In the genomic region with DNA sequence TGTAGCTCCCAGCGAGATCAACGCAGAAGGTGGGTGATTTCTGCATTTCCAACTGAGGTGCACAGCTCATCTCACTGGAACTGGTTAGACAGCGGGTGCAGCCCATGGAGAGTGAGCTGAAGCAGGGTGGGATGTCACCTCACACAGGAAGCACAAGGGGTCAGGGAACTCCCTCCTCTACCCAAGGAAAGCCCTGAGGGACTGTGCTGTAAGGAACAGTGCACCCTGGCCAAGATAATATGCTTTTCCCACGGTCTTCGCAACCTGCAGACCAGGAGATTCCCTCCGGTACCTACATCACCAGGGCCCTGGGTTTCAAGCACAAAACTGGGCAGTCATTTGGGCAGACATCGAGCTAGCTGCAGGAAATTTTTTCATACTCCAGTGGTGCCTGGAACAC, we compare ENCODE assay signal across 13 cellular contexts.
A peak's percentile ranks its signal among the peaks of the same experiment; 100 is the strongest.
DNase-seq lines count a peak whose midpoint lies in the region; ATAC-seq and TF ChIP-seq lines count a peak whose summit lies in the region.
"Had no signal": no experiment of that assay in that cellular context is flagged by ENCODE, and none has a peak within 500 bp of the region (broad histone marks: within the 10 kb centered on the region; RNA-seq: fewer than 3 reads in every experiment).

No MANE protein-coding gene starts in this region.

- POLR2A ChIA-PET in CD8-positive, alpha-beta memory T cell (lab: Charles Lee), result no interaction called here

- H3K27ac ChIP-seq in CD8-positive, alpha-beta memory T cell (ENCODE audit: low read depth, low read length), result no peak overlapping the region

- H3K27ac Mint-ChIP-seq in CD8-positive, alpha-beta memory T cell, result peak overlapping the region in 4 of 8 donors; percentile 51 to 87 (median 61)
- H3K27ac Mint-ChIP-seq in central memory CD8-positive, alpha-beta T cell (ENCODE audit: low read depth), result no peak overlapping the region
- no peak overlapping the region for H3K27ac Mint-ChIP-seq in activated T-cell treated with anti-CD3 and anti-CD28 coated beads, Interleukin-2, amount 50 U/mL, for 24 hours
- H3K27ac Mint-ChIP-seq: progenitor cell of endocrine pancreas had no signal

- peaks cover 7% of the 10 kb centered on the region for H3K4me1 ChIP-seq in CD8-positive, alpha-beta memory T cell (ENCODE audit: insufficient read depth, low read length)

- no peaks in the 10 kb centered on the region for H3K36me3 ChIP-seq in CD8-positive, alpha-beta memory T cell (ENCODE audit: insufficient read depth, low read length)

- DNase-seq in CD8-positive, alpha-beta memory T cell, result no peak
- DNase-seq in central memory CD8-positive, alpha-beta T cell (ENCODE audit: low spot score in 2 of 2), result no peak
- DNase-seq in activated T-cell treated with anti-CD3 and anti-CD28 coated beads, Interleukin-2, amount 50 U/mL, for 24 hours, result no peak
- no peak for DNase-seq in anterior cingulate cortex (lab: John Stamatoyannopoulos, UW)
- no peak for DNase-seq in NCI-H1048 (lab: John Stamatoyannopoulos, UW)
- DNase-seq: H7, T-helper 9 cell had no signal

- no peak overlapping the region for H3K4me3 ChIP-seq in CD8-positive, alpha-beta memory T cell (ENCODE audit: low read length)

- CTCF ChIA-PET in CD8-positive, alpha-beta memory T cell (lab: Charles Lee), result no interaction called here

- peak; percentile 23 for ATAC-seq in GM19043 (IDR thresholded peaks at IDR 0.05; ENCODE audit: low read depth, unreplicated experiment)
- ATAC-seq in HG03045 (IDR thresholded peaks at IDR 0.05; ENCODE audit: unreplicated experiment), result peak; percentile 14
- no peak for ATAC-seq in central memory CD8-positive, alpha-beta T cell (replicated peaks; ENCODE audit: extremely low read depth, poor library complexity, severe bottlenecking)
- ATAC-seq in SK-N-SH treated with all-trans-retinoic acid at 6 μM for 48 hours, result no peak

- no peaks in the 10 kb centered on the region for H3K9me3 ChIP-seq in CD8-positive, alpha-beta memory T cell (ENCODE audit: low read length)

- peak overlapping the region in 4 of 7 donors; percentile 18 to 65 (median 30) for H3K4me3 Mint-ChIP-seq in CD8-positive, alpha-beta memory T cell
- H3K4me3 Mint-ChIP-seq in central memory CD8-positive, alpha-beta T cell, result peak overlapping the region; percentile 7
- no peak overlapping the region for H3K4me3 Mint-ChIP-seq in activated T-cell treated with anti-CD3 and anti-CD28 coated beads, Interleukin-2, amount 50 U/mL, for 24 hours
- H3K4me3 Mint-ChIP-seq: activated CD8-positive, alpha-beta memory T cell treated with anti-CD3 and anti-CD28 coated beads, Interleukin-2, amount 10 ng/mL, durations not matched to agents 7 days and 5 days; CD14-positive monocyte had no signal

- no peaks in the 10 kb centered on the region for H3K27me3 Mint-ChIP-seq in CD8-positive, alpha-beta memory T cell
- no peaks in the 10 kb centered on the region for H3K27me3 Mint-ChIP-seq in central memory CD8-positive, alpha-beta T cell
- no peaks in the 10 kb centered on the region for H3K27me3 Mint-ChIP-seq in activated T-cell treated with anti-CD3 and anti-CD28 coated beads, Interleukin-2, amount 50 U/mL, for 24 hours
- H3K27me3 Mint-ChIP-seq: activated CD8-positive, alpha-beta memory T cell treated with anti-CD3 and anti-CD28 coated beads, Interleukin-2, amount 10 ng/mL, durations not matched to agents 7 days and 5 days; progenitor cell of endocrine pancreas had no signal

- H3K27me3 ChIP-seq in CD8-positive, alpha-beta memory T cell (ENCODE audit: insufficient read depth, low read length, poor library complexity, severe bottlenecking), result no peaks in the 10 kb centered on the region

- H3K4me1 Mint-ChIP-seq in CD8-positive, alpha-beta memory T cell, result peaks cover 25 to 51% (median 30%) of the 10 kb centered on the region in 3 donors
- H3K4me1 Mint-ChIP-seq in central memory CD8-positive, alpha-beta T cell, result peaks cover 24% of the 10 kb centered on the region
- H3K4me1 Mint-ChIP-seq in activated T-cell treated with anti-CD3 and anti-CD28 coated beads, Interleukin-2, amount 50 U/mL, for 24 hours (ENCODE audit: low read depth), result peaks cover 43% of the 10 kb centered on the region

- H3K9me3 Mint-ChIP-seq in CD8-positive, alpha-beta memory T cell, result peaks cover 9 to 22% (median 13%) of the 10 kb centered on the region in 5 donors
- peaks cover 15% of the 10 kb centered on the region for H3K9me3 Mint-ChIP-seq in central memory CD8-positive, alpha-beta T cell
- H3K9me3 Mint-ChIP-seq in activated T-cell treated with anti-CD3 and anti-CD28 coated beads, Interleukin-2, amount 50 U/mL, for 24 hours, result peaks cover 14% of the 10 kb centered on the region

- peaks cover 0 to 16% (median 3%) of the 10 kb centered on the region in 3 donors for H3K36me3 Mint-ChIP-seq in CD8-positive, alpha-beta memory T cell
- no peaks in the 10 kb centered on the region for H3K36me3 Mint-ChIP-seq in central memory CD8-positive, alpha-beta T cell (ENCODE audit: insufficient read depth)
- H3K36me3 Mint-ChIP-seq in activated T-cell treated with anti-CD3 and anti-CD28 coated beads, Interleukin-2, amount 50 U/mL, for 24 hours (ENCODE audit: low read depth), result no peaks in the 10 kb centered on the region

TF ChIP-seq in SK-N-SH treated with all-trans-retinoic acid at 6 μM for 48 hours, 23 proteins besides CTCF, POLR2A, EP300 and RAD21:
- TF ChIP-seq OSR1 (CRISPR knock-in tag; IDR thresholded peaks at IDR 0.05), result no peak
- no peak for TF ChIP-seq TOX (CRISPR knock-in tag; IDR thresholded peaks at IDR 0.05; ENCODE audit: borderline replicate concordance)
- TF ChIP-seq ZFP30 (CRISPR knock-in tag; IDR thresholded peaks at IDR 0.05), result no peak
- TF ChIP-seq, protein P1, sequence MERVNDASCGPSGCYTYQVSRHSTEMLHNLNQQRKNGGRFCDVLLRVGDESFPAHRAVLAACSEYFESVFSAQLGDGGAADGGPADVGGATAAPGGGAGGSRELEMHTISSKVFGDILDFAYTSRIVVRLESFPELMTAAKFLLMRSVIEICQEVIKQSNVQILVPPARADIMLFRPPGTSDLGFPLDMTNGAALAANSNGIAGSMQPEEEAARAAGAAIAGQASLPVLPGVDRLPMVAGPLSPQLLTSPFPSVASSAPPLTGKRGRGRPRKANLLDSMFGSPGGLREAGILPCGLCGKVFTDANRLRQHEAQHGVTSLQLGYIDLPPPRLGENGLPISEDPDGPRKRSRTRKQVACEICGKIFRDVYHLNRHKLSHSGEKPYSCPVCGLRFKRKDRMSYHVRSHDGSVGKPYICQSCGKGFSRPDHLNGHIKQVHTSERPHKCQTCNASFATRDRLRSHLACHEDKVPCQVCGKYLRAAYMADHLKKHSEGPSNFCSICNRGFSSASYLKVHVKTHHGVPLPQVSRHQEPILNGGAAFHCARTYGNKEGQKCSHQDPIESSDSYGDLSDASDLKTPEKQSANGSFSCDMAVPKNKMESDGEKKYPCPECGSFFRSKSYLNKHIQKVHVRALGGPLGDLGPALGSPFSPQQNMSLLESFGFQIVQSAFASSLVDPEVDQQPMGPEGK (CRISPR knock-in tag; IDR thresholded peaks at IDR 0.05; ENCODE audit: borderline replicate concordance), result no peak

Comparison
In these comparisons a context has a peak if more than half of its experiments do, and no peak if none do; other contexts are left out.
1. ATAC-seq: peak in GM19043 (single experiment) and HG03045 (single experiment); none in central memory CD8-positive, alpha-beta T cell (single experiment) and SK-N-SH treated with all-trans-retinoic acid at 6 μM for 48 hours (single experiment).